Comparison of ENCODE assay signal across 12 cellular contexts in the genomic region with DNA sequence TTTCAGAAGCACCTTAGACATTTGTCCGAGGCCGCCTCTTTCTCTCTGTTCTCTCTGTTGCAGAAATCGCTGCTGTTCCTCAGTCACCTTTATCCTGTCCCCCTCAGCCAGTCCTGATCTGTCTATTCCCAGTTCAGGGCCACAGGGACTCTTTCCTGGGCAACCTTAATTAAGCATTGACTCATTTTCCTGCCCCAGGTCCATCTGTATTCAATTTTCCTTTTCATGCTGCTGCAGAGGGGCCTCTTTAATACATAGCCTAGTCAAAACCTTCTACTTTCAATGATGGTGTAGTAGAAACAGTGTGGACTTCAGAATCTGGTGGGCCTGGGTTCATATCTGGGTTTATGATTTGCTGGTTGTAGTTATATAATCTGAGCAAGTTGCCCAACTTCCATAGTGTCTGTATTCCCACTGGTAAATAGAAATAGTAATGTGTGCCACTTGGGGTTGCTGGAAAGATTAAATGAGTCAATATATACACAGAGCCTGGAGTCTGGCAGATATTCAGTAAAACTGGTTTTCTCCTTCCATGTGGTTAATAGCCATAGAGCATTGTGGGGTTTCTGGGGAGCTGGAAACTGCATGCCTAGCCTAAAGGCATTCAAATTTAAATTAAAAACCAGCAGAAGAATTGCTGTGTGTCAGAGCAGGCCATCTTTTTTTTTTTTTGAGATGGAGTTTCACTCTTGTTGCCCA. TPM values are rescaled to one million over a fixed set of nuclear protein-coding genes. Genes with fewer than 3 reads are reported as not detected.
DNase-seq lines count a peak whose midpoint lies in the region; ATAC-seq and TF ChIP-seq lines count a peak whose summit lies in the region.
"Had no signal": no experiment of that assay in that cellular context is flagged by ENCODE, and none has a peak within 500 bp of the region (broad histone marks: within the 10 kb centered on the region; RNA-seq: fewer than 3 reads in every experiment).

No MANE protein-coding gene starts in this region.

- TF ChIP-seq CTCF in AG09319 (IDR thresholded peaks at IDR 0.05; ENCODE audit: low read depth, low read length): no peak
- no peak for TF ChIP-seq CTCF in foreskin fibroblast (IDR thresholded peaks at IDR 0.05; ENCODE audit: low read depth, low read length)

- H3K9me3 Mint-ChIP-seq in activated CD8-positive, alpha-beta T cell treated with anti-CD3 and anti-CD28 coated beads, Interleukin-2, amount 10 ng/mL, durations not matched to agents 7 days and 5 days (ENCODE audit: insufficient read depth): no peaks in the 10 kb centered on the region

- H3K4me1 Mint-ChIP-seq in activated CD8-positive, alpha-beta T cell treated with anti-CD3 and anti-CD28 coated beads, Interleukin-2, amount 10 ng/mL, durations not matched to agents 7 days and 5 days (ENCODE audit: low read depth): peaks cover 82% of the 10 kb centered on the region

- H3K27me3 Mint-ChIP-seq in activated CD8-positive, alpha-beta T cell treated with anti-CD3 and anti-CD28 coated beads, Interleukin-2, amount 10 ng/mL, durations not matched to agents 7 days and 5 days (ENCODE audit: low read depth): no peaks in the 10 kb centered on the region

- H3K4me3 Mint-ChIP-seq in activated CD8-positive, alpha-beta T cell treated with anti-CD3 and anti-CD28 coated beads, Interleukin-2, amount 10 ng/mL, durations not matched to agents 7 days and 5 days: peak overlapping the region; percentile 89

- H3K36me3 Mint-ChIP-seq in activated CD8-positive, alpha-beta T cell treated with anti-CD3 and anti-CD28 coated beads, Interleukin-2, amount 10 ng/mL, durations not matched to agents 7 days and 5 days (ENCODE audit: low read depth): peaks cover 57% of the 10 kb centered on the region

- POLR2A ChIA-PET in activated CD8-positive, alpha-beta T cell treated with anti-CD3 and anti-CD28 coated beads, Interleukin-2, amount 10 ng/mL, durations not matched to agents 7 days and 5 days (lab: Charles Lee): no interaction called here

- peak overlapping the region; percentile 92 for H3K27ac Mint-ChIP-seq in activated CD8-positive, alpha-beta T cell treated with anti-CD3 and anti-CD28 coated beads, Interleukin-2, amount 10 ng/mL, durations not matched to agents 7 days and 5 days

- no peak for ATAC-seq in activated CD8-positive, alpha-beta T cell treated with anti-CD3 and anti-CD28 coated beads, Interleukin-2, amount 10 ng/mL, durations not matched to agents 7 days and 5 days

- CTCF ChIA-PET in activated CD8-positive, alpha-beta T cell treated with anti-CD3 and anti-CD28 coated beads, Interleukin-2, amount 10 ng/mL, durations not matched to agents 7 days and 5 days (lab: Charles Lee): interaction anchor here (1.3 to 1.6 kb wide), 2 partner anchors 8 to 20 kb away, joined by 3 to 5 read pairs; no protein-coding TSS in a partner anchor

- DNase-seq in AG09319 (ENCODE audit: extremely low read depth, low read depth): peak; percentile 14
- DNase-seq in ELR (ENCODE audit: low read depth): peak; percentile 39
- DNase-seq in activated CD8-positive, alpha-beta T cell treated with anti-CD3 and anti-CD28 coated beads, Interleukin-2, amount 10 ng/mL, durations not matched to agents 7 days and 5 days: no peak
- peak; percentile 30 to 69 for DNase-seq in foreskin fibroblast
- no peak for DNase-seq in NCI-H510A (lab: John Stamatoyannopoulos, UW)
- no peak for DNase-seq in NCI-H1694 (lab: John Stamatoyannopoulos, UW)
- DNase-seq in stimulated activated CD4-positive, alpha-beta T cell treated with anti-CD3 and anti-CD28 coated beads, Interleukin-12 subunit alpha, Interleukin-12 subunit beta, amount 100 ng/mL, for 4 hours: no peak
- DNase-seq in glomerular visceral epithelial cell (ENCODE audit: extremely low spot score): no peak
- DNase-seq: activated CD4-positive, alpha-beta T cell treated with anti-CD3 and anti-CD28 coated beads, Interleukin-2, amount 50 U/mL, for 1 hour; amniotic stem cell; NCI-H774; SJCRH30 had no signal

- no peak overlapping the region for H3K4me3 ChIP-seq in foreskin fibroblast (ENCODE audit: low read depth in 1 of 2, low read length in 2 of 2)
- H3K4me3 ChIP-seq: SJCRH30 had no signal

RNA-seq across cellular contexts. Expression of gene TRAF5, which starts 4.5 kb away (rescaled TPM):
- 10 to 100 TPM; 61.1 to 64.4 TPM for total RNA-seq in activated CD8-positive, alpha-beta T cell treated with anti-CD3 and anti-CD28 coated beads, Interleukin-2, amount 10 ng/mL, durations not matched to agents 7 days and 5 days

Comparison
In these comparisons a context has a peak if more than half of its experiments do, and no peak if none do; other contexts are left out.
1. DNase-seq: peak in AG09319 (single experiment), ELR (single experiment) and foreskin fibroblast (2 of 2); none in activated CD8-positive, alpha-beta T cell treated with anti-CD3 and anti-CD28 coated beads, Interleukin-2, amount 10 ng/mL, durations not matched to agents 7 days and 5 days (single experiment), NCI-H510A (single experiment), NCI-H1694 (single experiment), stimulated activated CD4-positive, alpha-beta T cell treated with anti-CD3 and anti-CD28 coated beads, Interleukin-12 subunit alpha, Interleukin-12 subunit beta, amount 100 ng/mL, for 4 hours (single experiment) and glomerular visceral epithelial cell (single experiment).